Comparison of ENCODE assay signal across 15 cellular contexts in the genomic region with DNA sequence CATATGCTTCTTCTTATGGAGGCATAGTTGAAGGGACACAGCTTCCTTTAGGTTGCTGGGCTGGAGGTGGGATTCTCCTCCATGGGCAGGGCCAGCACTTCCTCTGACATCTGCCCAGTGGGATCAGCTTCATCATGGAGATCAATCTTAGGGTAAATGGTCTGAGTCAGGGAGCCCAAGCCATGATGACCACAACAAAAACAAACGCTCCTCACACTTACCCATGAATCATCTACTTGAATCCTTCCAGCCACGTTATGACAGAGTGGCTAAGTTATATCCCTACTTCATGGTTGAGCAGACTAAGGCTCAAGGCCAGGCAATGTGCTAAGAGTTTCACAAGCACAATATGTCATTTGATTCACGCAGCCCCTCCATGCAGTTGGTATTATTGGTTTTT.
A peak's percentile ranks its signal among the peaks of the same experiment; 100 is the strongest.
DNase-seq lines count a peak whose midpoint lies in the region; ATAC-seq and TF ChIP-seq lines count a peak whose summit lies in the region.
"Had no signal": no experiment of that assay in that cellular context is flagged by ENCODE, and none has a peak within 500 bp of the region (broad histone marks: within the 10 kb centered on the region; RNA-seq: fewer than 3 reads in every experiment).

No MANE protein-coding gene starts in this region.

- no peaks in the 10 kb centered on the region for H3K27me3 ChIP-seq in psoas muscle (ENCODE audit: insufficient read depth in 3 of 3, low read length in 2 of 3)
- H3K27me3 ChIP-seq: tibial artery had no signal

- in situ Hi-C loops in ACHN (cut with HindIII; ENCODE audit: low pct_ligation_motif_present, low pct_unique_long_range_greater_than_20kb, low sequenced_read_pairs): no loop called here

- ATAC-seq in GM18870 (IDR thresholded peaks at IDR 0.05; ENCODE audit: unreplicated experiment) (no peak), psoas muscle (no peak), HG03196 (IDR thresholded peaks at IDR 0.05; ENCODE audit: unreplicated experiment) (no peak)
- ATAC-seq: A549; activated CD4-positive, CD25-positive, alpha-beta regulatory T cell treated with anti-CD3 and anti-CD28 coated beads, Interleukin-2, amount 50 U/mL, for 24 hours had no signal

- 59 to 73% (median 71%) methylated on average over 3 of the region's 3 CpGs for WGBS in psoas muscle, 3 donors

- H3K27ac ChIP-seq in psoas muscle: no peak overlapping the region
- H3K27ac ChIP-seq: A549, tibial artery had no signal

- H3K4me1 ChIP-seq in psoas muscle: no peaks in the 10 kb centered on the region
- H3K4me1 ChIP-seq: A549, tibial artery had no signal

- no peak for TF ChIP-seq CTCF in psoas muscle (IDR thresholded peaks at IDR 0.05)

- intact Hi-C loops in psoas muscle (cut with DNase I): no loop called here

- H3K4me3 ChIP-seq in psoas muscle: no peak overlapping the region
- H3K4me3 ChIP-seq: A549, lung, tibial artery had no signal

- H3K36me3 ChIP-seq in psoas muscle (ENCODE audit: insufficient read depth in 1 of 2, low read depth in 1 of 2): no peaks in the 10 kb centered on the region
- H3K36me3 ChIP-seq: tibial artery had no signal

- DNase-seq in ACHN (peak; percentile 89), HT1080 (ENCODE audit: low read depth) (peak; percentile 99), astrocyte of the hippocampus (ENCODE audit: low read depth, low spot score) (peak; percentile 89), hepatic stellate cell (ENCODE audit: low spot score) (peak; percentile 77), NOMO-1 treated with DMSO at 0.1 percent for 48 hours (lab: John Stamatoyannopoulos, UW; ENCODE audit: unreplicated experiment) (no peak), psoas muscle (no peak)
- DNase-seq: amygdala, DND-41, SW 1271, tibial artery had no signal

- no peaks in the 10 kb centered on the region for H3K9me3 ChIP-seq in psoas muscle
- H3K9me3 ChIP-seq: A549, tibial artery had no signal

Comparison
In these comparisons a context has a peak if more than half of its experiments do, and no peak if none do; other contexts are left out.
1. DNase-seq: peak in ACHN (single experiment), HT1080 (single experiment), astrocyte of the hippocampus (single experiment) and hepatic stellate cell (single experiment); none in NOMO-1 treated with DMSO at 0.1 percent for 48 hours (single experiment) and psoas muscle (0 of 2).